ENCODE assay signal across 8 cellular contexts in genomic region chr12:26832817-26833691, GRCh38. TPM values are rescaled to one million over a fixed set of nuclear protein-coding genes. Genes with fewer than 3 reads are reported as not detected.
DNase-seq lines count a peak whose midpoint lies in the region; ATAC-seq and TF ChIP-seq lines count a peak whose summit lies in the region.

Gene ITPR2, minus strand, starts transcription at chr12:26833194. Its CDS starts 413 bp downstream, at chr12:26832781.

- peak in 1 of 4 donors; percentile 48 for TF ChIP-seq EP300 in upper lobe of left lung (IDR thresholded peaks at IDR 0.05)

- intact Hi-C loops in cardiac septum (cut with DNase I) (loop anchor here (2.0 to 10.0 kb wide), 2 partner anchors 46 to 108 kb away; no protein-coding TSS in a partner anchor), posterior cingulate gyrus (cut with DNase I) (no loop called here)

- peak; percentile 27 to 95 (median 84) for TF ChIP-seq POLR2A in upper lobe of left lung (IDR thresholded peaks at IDR 0.05)

- peaks cover 4 to 18% (median 11%) of the 10 kb centered on the region in 4 donors for H3K4me1 ChIP-seq in upper lobe of left lung

- DNase-seq in NCI-H1092 (lab: John Stamatoyannopoulos, UW) (peak; percentile 75), SW480 (ENCODE audit: low spot score) (peak; percentile 98), cardiac septum (ENCODE audit: low spot score) (peak; percentile 97), posterior cingulate gyrus (peak; percentile 76 to 98 (median 92)), upper lobe of left lung (peak; percentile 96 to 98)
- DNase-seq in activated naive CD8-positive, alpha-beta T cell treated with anti-CD3 and anti-CD28 coated beads, Interleukin-2, amount 50 U/mL, for 24 hours: peak; percentile 95

- peak; percentile 79 for ATAC-seq in HG02588 (IDR thresholded peaks at IDR 0.05; ENCODE audit: unreplicated experiment)
- ATAC-seq in activated naive CD8-positive, alpha-beta T cell treated with anti-CD3 and anti-CD28 coated beads, Interleukin-2, amount 50 U/mL, for 24 hours: peak; percentile 91
- ATAC-seq in upper lobe of left lung (ENCODE audit: low FRiP score in 2 of 2): peak; percentile 97 to 98

- WGBS in upper lobe of left lung, 2 donors: 0 to 1% methylated on average over 65 to 83 of the region's 92 CpGs

- peak within 1 kb of the TSS; percentile 97 to 98 (median 98) for H3K27ac ChIP-seq in upper lobe of left lung

- no peaks in the 10 kb centered on the region for H3K9me3 Mint-ChIP-seq in activated naive CD8-positive, alpha-beta T cell treated with anti-CD3 and anti-CD28 coated beads, Interleukin-2, amount 50 U/mL, for 24 hours

- H3K36me3 Mint-ChIP-seq in activated naive CD8-positive, alpha-beta T cell treated with anti-CD3 and anti-CD28 coated beads, Interleukin-2, amount 50 U/mL, for 24 hours (ENCODE audit: low read depth): peaks cover 15% of the 10 kb centered on the region

- no peaks in the 10 kb centered on the region for H3K27me3 ChIP-seq in upper lobe of left lung

- H3K4me3 ChIP-seq in upper lobe of left lung: peak within 1 kb of the TSS; percentile 85 to 97 (median 88)

- H3K9me3 ChIP-seq in upper lobe of left lung: no peaks in the 10 kb centered on the region

- no peaks in the 10 kb centered on the region for H3K36me3 ChIP-seq in upper lobe of left lung

- peak within 1 kb of the TSS; percentile 99 for H3K4me3 Mint-ChIP-seq in activated naive CD8-positive, alpha-beta T cell treated with anti-CD3 and anti-CD28 coated beads, Interleukin-2, amount 50 U/mL, for 24 hours

- peaks cover 43% of the 10 kb centered on the region for H3K4me1 Mint-ChIP-seq in activated naive CD8-positive, alpha-beta T cell treated with anti-CD3 and anti-CD28 coated beads, Interleukin-2, amount 50 U/mL, for 24 hours

- H3K27me3 Mint-ChIP-seq in activated naive CD8-positive, alpha-beta T cell treated with anti-CD3 and anti-CD28 coated beads, Interleukin-2, amount 50 U/mL, for 24 hours: no peaks in the 10 kb centered on the region

- peak; percentile 38; the same call in 1 of the 3 replicates for TF ChIP-seq CTCF in GM12872 (IDR thresholded peaks at IDR 0.05; ENCODE audit: insufficient read depth, low read depth, low read length)
- TF ChIP-seq CTCF in upper lobe of left lung (IDR thresholded peaks at IDR 0.05): peak in 5 of 6 experiments; percentile 41 to 60 (median 48)

- H3K27ac Mint-ChIP-seq in activated naive CD8-positive, alpha-beta T cell treated with anti-CD3 and anti-CD28 coated beads, Interleukin-2, amount 50 U/mL, for 24 hours: peak within 1 kb of the TSS; percentile 96

RNA-seq across cellular contexts. Expression of gene ITPR2, which starts in this region (rescaled TPM):
- 20.9 TPM for total RNA-seq in cardiac septum
- total RNA-seq in upper lobe of left lung: 100 to 1,000 TPM in 1 of 6 donors, 10 to 100 TPM in 5; 35.5 to 115 (median 45.0) TPM

Comparison
In these comparisons a context has a peak if more than half of its experiments do, and no peak if none do; other contexts are left out.
1. Peak in every context shown above with its lines: DNase-seq, ATAC-seq, H3K4me3 ChIP-seq and H3K27ac ChIP-seq.